In genomic region chr14:58272589-58273372, GRCh38 we compare ENCODE assay signal across 1 cellular context.
A peak's percentile ranks its signal among the peaks of the same experiment; 100 is the strongest.
TF ChIP-seq lines count a peak whose summit lies in the region.

No MANE protein-coding gene starts in this region.

TF ChIP-seq in HepG2, 621 proteins besides CTCF, POLR2A, EP300 and RAD21 (continued from another document and continues in another):
- no peak for TF ChIP-seq ZSCAN5A (CRISPR knock-in tag; IDR thresholded peaks at IDR 0.05; ENCODE audit: borderline replicate concordance)
- no peak for TF ChIP-seq ZNF407 (CRISPR knock-in tag; IDR thresholded peaks at IDR 0.05; ENCODE audit: not compliant biosample characterization)
- no peak for TF ChIP-seq PAX8 (CRISPR knock-in tag; IDR thresholded peaks at IDR 0.05; ENCODE audit: borderline replicate concordance)
- no peak for TF ChIP-seq SAFB2 (CRISPR knock-in tag; IDR thresholded peaks at IDR 0.05; ENCODE audit: borderline replicate concordance, low read depth)
- TF ChIP-seq RAD51 (IDR thresholded peaks at IDR 0.05; ENCODE audit: borderline replicate concordance): no peak
- peak; percentile 60; the same call in 1 of the 2 replicates for TF ChIP-seq KAT8 (CRISPR knock-in tag; IDR thresholded peaks at IDR 0.05)
- TF ChIP-seq ZNF121 (CRISPR knock-in tag; IDR thresholded peaks at IDR 0.05): no peak
- peak; percentile 92 for TF ChIP-seq ZNF335 (CRISPR knock-in tag; IDR thresholded peaks at IDR 0.05)
- no peak for TF ChIP-seq ZNF383 (CRISPR knock-in tag; IDR thresholded peaks at IDR 0.05; ENCODE audit: borderline replicate concordance)
- no peak for TF ChIP-seq THAP9 (CRISPR knock-in tag; IDR thresholded peaks at IDR 0.05; ENCODE audit: borderline replicate concordance)
- TF ChIP-seq ZNF883 (CRISPR knock-in tag; IDR thresholded peaks at IDR 0.05; ENCODE audit: not compliant biosample characterization): no peak
- no peak for TF ChIP-seq ZNF879 (CRISPR knock-in tag; IDR thresholded peaks at IDR 0.05)
- no peak for TF ChIP-seq ZNF33B (CRISPR knock-in tag; IDR thresholded peaks at IDR 0.05)
- no peak for TF ChIP-seq CBX5 (CRISPR knock-in tag; IDR thresholded peaks at IDR 0.05; ENCODE audit: borderline replicate concordance)
- TF ChIP-seq SIN3B (IDR thresholded peaks at IDR 0.05; ENCODE audit: low read length): no peak
- TF ChIP-seq RBAK (CRISPR knock-in tag; IDR thresholded peaks at IDR 0.05): no peak
- TF ChIP-seq ZNF296 (CRISPR knock-in tag; conservative IDR thresholded peaks at IDR 0.05): no peak
- no peak for TF ChIP-seq GZF1 (CRISPR knock-in tag; IDR thresholded peaks at IDR 0.05)
- TF ChIP-seq U2AF2 (IDR thresholded peaks at IDR 0.05; ENCODE audit: low read depth, low read length): no peak
- no peak for TF ChIP-seq ATF7-NPFF (CRISPR knock-in tag; IDR thresholded peaks at IDR 0.05; ENCODE audit: low read depth)
- TF ChIP-seq MIER2 (CRISPR knock-in tag; IDR thresholded peaks at IDR 0.05): no peak
- peak; percentile 60 for TF ChIP-seq FOSL2 (CRISPR knock-in tag; IDR thresholded peaks at IDR 0.05)
- no peak for TF ChIP-seq ARNT (IDR thresholded peaks at IDR 0.05)
- TF ChIP-seq ZNF230 (CRISPR knock-in tag; IDR thresholded peaks at IDR 0.05): no peak; the same call in 1 of the 2 replicates
- no peak for TF ChIP-seq ZNF496 (CRISPR knock-in tag; IDR thresholded peaks at IDR 0.05; ENCODE audit: insufficient replicate concordance)
- no peak for TF ChIP-seq SMARCC2 (IDR thresholded peaks at IDR 0.05)
- TF ChIP-seq, protein P1, sequence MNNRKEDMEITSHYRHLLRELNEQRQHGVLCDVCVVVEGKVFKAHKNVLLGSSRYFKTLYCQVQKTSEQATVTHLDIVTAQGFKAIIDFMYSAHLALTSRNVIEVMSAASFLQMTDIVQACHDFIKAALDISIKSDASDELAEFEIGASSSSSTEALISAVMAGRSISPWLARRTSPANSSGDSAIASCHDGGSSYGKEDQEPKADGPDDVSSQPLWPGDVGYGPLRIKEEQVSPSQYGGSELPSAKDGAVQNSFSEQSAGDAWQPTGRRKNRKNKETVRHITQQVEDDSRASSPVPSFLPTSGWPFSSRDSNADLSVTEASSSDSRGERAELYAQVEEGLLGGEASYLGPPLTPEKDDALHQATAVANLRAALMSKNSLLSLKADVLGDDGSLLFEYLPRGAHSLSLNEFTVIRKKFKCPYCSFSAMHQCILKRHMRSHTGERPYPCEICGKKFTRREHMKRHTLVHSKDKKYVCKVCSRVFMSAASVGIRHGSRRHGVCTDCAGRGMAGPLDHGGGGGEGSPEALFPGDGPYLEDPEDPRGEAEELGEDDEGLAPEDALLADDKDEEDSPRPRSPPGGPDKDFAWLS (CRISPR knock-in tag; IDR thresholded peaks at IDR 0.05; ENCODE audit: borderline replicate concordance): no peak
- TF ChIP-seq ELK4 (CRISPR knock-in tag; IDR thresholded peaks at IDR 0.05; ENCODE audit: borderline replicate concordance): no peak
- TF ChIP-seq ZFP90 (CRISPR knock-in tag; IDR thresholded peaks at IDR 0.05; ENCODE audit: borderline replicate concordance): no peak
- TF ChIP-seq SMAD3 (CRISPR knock-in tag; IDR thresholded peaks at IDR 0.05): peak; percentile 34; the same call in 1 of the 2 replicates
- TF ChIP-seq, protein P2, sequence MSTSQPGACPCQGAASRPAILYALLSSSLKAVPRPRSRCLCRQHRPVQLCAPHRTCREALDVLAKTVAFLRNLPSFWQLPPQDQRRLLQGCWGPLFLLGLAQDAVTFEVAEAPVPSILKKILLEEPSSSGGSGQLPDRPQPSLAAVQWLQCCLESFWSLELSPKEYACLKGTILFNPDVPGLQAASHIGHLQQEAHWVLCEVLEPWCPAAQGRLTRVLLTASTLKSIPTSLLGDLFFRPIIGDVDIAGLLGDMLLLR (CRISPR knock-in tag; IDR thresholded peaks at IDR 0.05): no peak
- TF ChIP-seq, protein P3, sequence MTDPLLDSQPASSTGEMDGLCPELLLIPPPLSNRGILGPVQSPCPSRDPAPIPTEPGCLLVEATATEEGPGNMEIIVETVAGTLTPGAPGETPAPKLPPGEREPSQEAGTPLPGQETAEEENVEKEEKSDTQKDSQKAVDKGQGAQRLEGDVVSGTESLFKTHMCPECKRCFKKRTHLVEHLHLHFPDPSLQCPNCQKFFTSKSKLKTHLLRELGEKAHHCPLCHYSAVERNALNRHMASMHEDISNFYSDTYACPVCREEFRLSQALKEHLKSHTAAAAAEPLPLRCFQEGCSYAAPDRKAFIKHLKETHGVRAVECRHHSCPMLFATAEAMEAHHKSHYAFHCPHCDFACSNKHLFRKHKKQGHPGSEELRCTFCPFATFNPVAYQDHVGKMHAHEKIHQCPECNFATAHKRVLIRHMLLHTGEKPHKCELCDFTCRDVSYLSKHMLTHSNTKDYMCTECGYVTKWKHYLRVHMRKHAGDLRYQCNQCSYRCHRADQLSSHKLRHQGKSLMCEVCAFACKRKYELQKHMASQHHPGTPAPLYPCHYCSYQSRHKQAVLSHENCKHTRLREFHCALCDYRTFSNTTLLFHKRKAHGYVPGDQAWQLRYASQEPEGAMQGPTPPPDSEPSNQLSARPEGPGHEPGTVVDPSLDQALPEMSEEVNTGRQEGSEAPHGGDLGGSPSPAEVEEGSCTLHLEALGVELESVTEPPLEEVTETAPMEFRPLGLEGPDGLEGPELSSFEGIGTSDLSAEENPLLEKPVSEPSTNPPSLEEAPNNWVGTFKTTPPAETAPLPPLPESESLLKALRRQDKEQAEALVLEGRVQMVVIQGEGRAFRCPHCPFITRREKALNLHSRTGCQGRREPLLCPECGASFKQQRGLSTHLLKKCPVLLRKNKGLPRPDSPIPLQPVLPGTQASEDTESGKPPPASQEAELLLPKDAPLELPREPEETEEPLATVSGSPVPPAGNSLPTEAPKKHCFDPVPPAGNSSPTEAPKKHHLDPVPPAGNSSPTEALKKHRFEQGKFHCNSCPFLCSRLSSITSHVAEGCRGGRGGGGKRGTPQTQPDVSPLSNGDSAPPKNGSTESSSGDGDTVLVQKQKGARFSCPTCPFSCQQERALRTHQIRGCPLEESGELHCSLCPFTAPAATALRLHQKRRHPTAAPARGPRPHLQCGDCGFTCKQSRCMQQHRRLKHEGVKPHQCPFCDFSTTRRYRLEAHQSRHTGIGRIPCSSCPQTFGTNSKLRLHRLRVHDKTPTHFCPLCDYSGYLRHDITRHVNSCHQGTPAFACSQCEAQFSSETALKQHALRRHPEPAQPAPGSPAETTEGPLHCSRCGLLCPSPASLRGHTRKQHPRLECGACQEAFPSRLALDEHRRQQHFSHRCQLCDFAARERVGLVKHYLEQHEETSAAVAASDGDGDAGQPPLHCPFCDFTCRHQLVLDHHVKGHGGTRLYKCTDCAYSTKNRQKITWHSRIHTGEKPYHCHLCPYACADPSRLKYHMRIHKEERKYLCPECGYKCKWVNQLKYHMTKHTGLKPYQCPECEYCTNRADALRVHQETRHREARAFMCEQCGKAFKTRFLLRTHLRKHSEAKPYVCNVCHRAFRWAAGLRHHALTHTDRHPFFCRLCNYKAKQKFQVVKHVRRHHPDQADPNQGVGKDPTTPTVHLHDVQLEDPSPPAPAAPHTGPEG (CRISPR knock-in tag; IDR thresholded peaks at IDR 0.05): no peak
- no peak for TF ChIP-seq CENPBD1 (CRISPR knock-in tag; IDR thresholded peaks at IDR 0.05; ENCODE audit: borderline replicate concordance, low read depth)
- TF ChIP-seq SNAPC5 (CRISPR knock-in tag; IDR thresholded peaks at IDR 0.05; ENCODE audit: borderline replicate concordance): no peak
- TF ChIP-seq JDP2 (CRISPR knock-in tag; IDR thresholded peaks at IDR 0.05; ENCODE audit: borderline replicate concordance): no peak
- TF ChIP-seq, protein P4, sequence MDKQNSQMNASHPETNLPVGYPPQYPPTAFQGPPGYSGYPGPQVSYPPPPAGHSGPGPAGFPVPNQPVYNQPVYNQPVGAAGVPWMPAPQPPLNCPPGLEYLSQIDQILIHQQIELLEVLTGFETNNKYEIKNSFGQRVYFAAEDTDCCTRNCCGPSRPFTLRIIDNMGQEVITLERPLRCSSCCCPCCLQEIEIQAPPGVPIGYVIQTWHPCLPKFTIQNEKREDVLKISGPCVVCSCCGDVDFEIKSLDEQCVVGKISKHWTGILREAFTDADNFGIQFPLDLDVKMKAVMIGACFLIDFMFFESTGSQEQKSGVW (CRISPR knock-in tag; IDR thresholded peaks at IDR 0.05; ENCODE audit: borderline replicate concordance): no peak
- TF ChIP-seq HDAC2 (CRISPR knock-in tag; IDR thresholded peaks at IDR 0.05): peak; percentile 55
